Comparison of ENCODE assay signal across 8 cellular contexts in genomic region chr15:67304778-67305177, GRCh38.
"Had no signal": no experiment of that assay in that cellular context is flagged by ENCODE, and none has a peak within 500 bp of the region (broad histone marks: within the 10 kb centered on the region; RNA-seq: fewer than 3 reads in every experiment).

No MANE protein-coding gene starts in this region.

- DNase-seq: H9, HCEC 1CT, HFFc6, IMR-90, KG1 had no signal

- ATAC-seq: GM23338, K562 had no signal

- H3K9me3 Mint-ChIP-seq: GM23338, H9, HFFc6 had no signal

- H3K27ac ChIP-seq: HL-60 had no signal

- H3K27ac Mint-ChIP-seq: GM23338, H9, HFFc6 had no signal

- H3K4me3 Mint-ChIP-seq: GM23338, H9, HFFc6 had no signal

- H3K4me3 ChIP-seq: GM23338, K562 had no signal
